ENCODE assay signal across 9 cellular contexts in genomic region chr17:8109669-8110455, GRCh38. TPM values are rescaled to one million over a fixed set of nuclear protein-coding genes. Genes with fewer than 3 reads are reported as not detected.
A peak's percentile ranks its signal among the peaks of the same experiment; 100 is the strongest.
DNase-seq lines count a peak whose midpoint lies in the region; ATAC-seq and TF ChIP-seq lines count a peak whose summit lies in the region.
"Had no signal": no experiment of that assay in that cellular context is flagged by ENCODE, and none has a peak within 500 bp of the region (broad histone marks: within the 10 kb centered on the region; RNA-seq: fewer than 3 reads in every experiment).

No MANE protein-coding gene starts in this region.

- H3K36me3 Mint-ChIP-seq in IgD-negative memory B cell (peaks cover 2% of the 10 kb centered on the region), WTC11 (no peaks in the 10 kb centered on the region)

- CTCF ChIA-PET in WTC11 (lab: Charles Lee): interaction anchor here (0.8 to 12.6 kb wide), 29 partner anchors 9 to 276 kb away, joined by 3 to 134 read pairs (median 5); partner anchors contain the start of genes ALOX12B, ALOXE3, BORCS6 and CNTROB

- H3K27me3 Mint-ChIP-seq in IgD-negative memory B cell (peaks cover 24% of the 10 kb centered on the region), WTC11 (ENCODE audit: low read depth) (peaks cover 79% of the 10 kb centered on the region)

- intact Hi-C loops in left lung (cut with DNase I): no loop called here

- H3K27ac Mint-ChIP-seq in IgD-negative memory B cell (no peak overlapping the region), WTC11 (no peak overlapping the region)

- H3K9me3 Mint-ChIP-seq in IgD-negative memory B cell: no peaks in the 10 kb centered on the region
- H3K9me3 Mint-ChIP-seq in WTC11: no peaks in the 10 kb centered on the region

- H3K27me3 ChIP-seq in left lung: peaks cover 24 to 69% of the 10 kb centered on the region in 2 donors

- TF ChIP-seq CTCF in WTC11 (IDR thresholded peaks at IDR 0.05) (peak; percentile 85), left lung (IDR thresholded peaks at IDR 0.05) (peak; percentile 82 to 88)

- ATAC-seq in WTC11 (peak; percentile 87), left lung (peak; percentile 98), GM21717 (IDR thresholded peaks at IDR 0.05; ENCODE audit: unreplicated experiment) (no peak)

- no peaks in the 10 kb centered on the region for H3K36me3 ChIP-seq in left lung

- H3K4me1 ChIP-seq in left lung: peaks cover 5 to 10% of the 10 kb centered on the region in 2 donors

- H3K9me3 ChIP-seq in left lung: no peaks in the 10 kb centered on the region

- peaks cover 0 to 2% (median 2%) of the 10 kb centered on the region in 3 donors for H3K4me1 Mint-ChIP-seq in IgD-negative memory B cell
- H3K4me1 Mint-ChIP-seq in WTC11: peaks cover 4% of the 10 kb centered on the region; the same call in 1 of the 2 replicates

- no peak overlapping the region for H3K27ac ChIP-seq in left lung

- H3K4me3 Mint-ChIP-seq in IgD-negative memory B cell (peak overlapping the region in 3 of 4 donors; percentile 18 to 76 (median 67)), WTC11 (peak overlapping the region; percentile 71)

- DNase-seq in COLO668 (lab: John Stamatoyannopoulos, UW; ENCODE audit: unreplicated experiment) (peak; percentile 73), WTC11 (ENCODE audit: low spot score) (peak; percentile 90), left lung (peak; percentile 65 to 93), kidney glomerular epithelial cell (lab: John Stamatoyannopoulos, UW) (no peak)
- DNase-seq in central memory CD4-positive, alpha-beta T cell: peak; percentile 77
- DNase-seq in stimulated activated CD8-positive, alpha-beta memory T cell treated with anti-CD3 and anti-CD28 coated beads, Interleukin-12 subunit alpha, Interleukin-12 subunit beta, amount 100 ng/mL, for 4 hours (ENCODE audit: low read depth): peak; percentile 63

- POLR2A ChIA-PET in WTC11 (lab: Charles Lee): no interaction called here

- H3K4me3 ChIP-seq in left lung: peak overlapping the region in 1 of 2 donors; percentile 30

TF ChIP-seq in WTC11, 78 proteins besides CTCF, POLR2A, EP300 and RAD21 (continues in another document):
- TF ChIP-seq ZNF219 (CRISPR knock-in tag; IDR thresholded peaks at IDR 0.05; ENCODE audit: borderline replicate concordance) (no peak), STAT6 (CRISPR knock-in tag; conservative IDR thresholded peaks at IDR 0.05; ENCODE audit: low read depth) (no peak), MYBL2 (CRISPR knock-in tag; IDR thresholded peaks at IDR 0.05) (peak; percentile 79; the same call in 1 of the 2 replicates), PRDM15 (CRISPR knock-in tag; IDR thresholded peaks at IDR 0.05) (no peak; the same call in 1 of the 2 replicates), USF2 (CRISPR knock-in tag; IDR thresholded peaks at IDR 0.05) (peak; percentile 86), ZNF423 (CRISPR knock-in tag; IDR thresholded peaks at IDR 0.05) (0 out of 2 replicates have a peak, but pooled peaks have one; percentile 27), ZNF416 (CRISPR knock-in tag; IDR thresholded peaks at IDR 0.05) (no peak), ATF2 (CRISPR knock-in tag; IDR thresholded peaks at IDR 0.05; ENCODE audit: borderline replicate concordance, low read depth) (0 out of 2 replicates have a peak, but pooled peaks have one; percentile 73), ZBTB43 (CRISPR knock-in tag; IDR thresholded peaks at IDR 0.05) (0 out of 2 replicates have a peak, but pooled peaks have one; percentile 68)

RNA-seq across cellular contexts. Expression of gene ALOXE3, which starts 8.5 kb away (rescaled TPM):
- not detected for polyA plus RNA-seq in IgD-negative memory B cell
- total RNA-seq in WTC11 (2021) (0.48 to 0.81 TPM (median 0.62 TPM) in 3 replicates), left lung (under 1 TPM; 0.23 to 0.55 TPM)
- total RNA-seq: NCI-H460 had no signal

RNA-seq across cellular contexts. Expression of gene HES7, which starts 14.0 kb away (rescaled TPM):
- not detected for polyA plus RNA-seq in IgD-negative memory B cell
- total RNA-seq in WTC11 (2021): 3.1 to 3.9 TPM (median 3.7 TPM) in 3 replicates
- total RNA-seq in left lung: under 1 TPM in 1 of 2 donors, not detected in 1; 0.52 TPM

RNA-seq across cellular contexts. Expression of gene ALOX12B, which starts 22.3 kb away (rescaled TPM):
- 0.41 TPM for polyA plus RNA-seq in IgD-negative memory B cell
- total RNA-seq in WTC11 (2021) (0.72 to 1.8 TPM (median 0.82 TPM) in 3 replicates), left lung (under 1 TPM in 1 of 2 donors, not detected in 1; 0.32 TPM)

RNA-seq across cellular contexts. Expression of gene PER1, which starts 42.3 kb away (rescaled TPM):
- 12.6 TPM for polyA plus RNA-seq in IgD-negative memory B cell
- total RNA-seq in WTC11 (2021) (30.6 to 46.9 TPM (median 34.0 TPM) in 3 replicates), left lung (100 to 1,000 TPM; 101 to 111 TPM)

RNA-seq across cellular contexts. Expression of gene VAMP2, which starts 52.9 kb away (rescaled TPM):
- 83.7 TPM for polyA plus RNA-seq in IgD-negative memory B cell
- total RNA-seq in WTC11 (2021) (24.1 to 27.4 TPM (median 24.3 TPM) in 3 replicates), left lung (10 to 100 TPM; 48.3 to 48.9 TPM)
